8 cellular contexts compared by ENCODE assay signal in genomic region chr17:75010683-75011406, GRCh38. TPM values are rescaled to one million over a fixed set of nuclear protein-coding genes. Genes with fewer than 3 reads are reported as not detected.
DNase-seq lines count a peak whose midpoint lies in the region; ATAC-seq and FAIRE-seq lines count a peak whose summit lies in the region.

No MANE protein-coding gene starts in this region.

- no peak overlapping the region for H4K8ac ChIP-seq in trophoblast cell (ENCODE audit: low read depth, low read length)

- H3K18ac ChIP-seq in trophoblast cell (ENCODE audit: low read length) = no peak overlapping the region

- H3K79me1 ChIP-seq in trophoblast cell (ENCODE audit: low read length) = peaks cover 12% of the 10 kb centered on the region

- peaks cover 5% of the 10 kb centered on the region for H3K79me2 ChIP-seq in trophoblast cell (ENCODE audit: control insufficient read depth, insufficient read depth, low read length, poor library complexity)

- no peak for DNase-seq in Right ventricle myocardium inferior (ENCODE audit: missing footprints)
- DNase-seq in cardiac septum (ENCODE audit: low spot score) = no peak
- peak; percentile 45 for DNase-seq in SK-MEL-5 (ENCODE audit: low read depth, low spot score)
- peak; percentile 19 for DNase-seq in fibroblast of gingiva (ENCODE audit: low read depth)
- peak; percentile 93 to 97 for DNase-seq in trophoblast cell
- DNase-seq in frontal cortex (ENCODE audit: low spot score in 2 of 2) = no peak
- no peak for DNase-seq in GOT3 (lab: John Stamatoyannopoulos, UW)

- no peaks in the 10 kb centered on the region for H3K9me3 ChIP-seq in trophoblast cell (ENCODE audit: insufficient read depth, low read depth, low read length)

- FAIRE-seq in frontal cortex (lab: Jason Lieb, UNC) = no peak

- no peak overlapping the region for H4K91ac ChIP-seq in trophoblast cell (ENCODE audit: low read depth, low read length)

- in situ Hi-C loops in SK-MEL-5 (cut with HindIII; ENCODE audit: low pct_unique_long_range_greater_than_20kb, low sequenced_read_pairs) = no loop called here

- no peaks in the 10 kb centered on the region for H3K36me3 ChIP-seq in trophoblast cell (ENCODE audit: control insufficient read depth in 1 of 2, insufficient read depth in 2 of 2, low read length in 2 of 2)

- no CpG with 5 or more reads among the region's 8 CpGs for WGBS in trophoblast cell (ENCODE audit: extremely low coverage, insufficient coverage, insufficient read length)

- no peak overlapping the region for H2BK120ac ChIP-seq in trophoblast cell (ENCODE audit: insufficient read depth, low read length, poor library complexity)

- no peak overlapping the region for H2AFZ ChIP-seq in trophoblast cell (ENCODE audit: insufficient read depth, low read length, poor library complexity)

- H3K4me2 ChIP-seq in trophoblast cell (ENCODE audit: low read length) = peak overlapping the region; percentile 4

- no peak overlapping the region for H3K4me3 ChIP-seq in trophoblast cell (ENCODE audit: low read depth, low read length)

- no peak overlapping the region for H3K4ac ChIP-seq in trophoblast cell (ENCODE audit: low read depth, low read length)

- H3K27me3 ChIP-seq in trophoblast cell (ENCODE audit: insufficient read depth, low read length) = no peaks in the 10 kb centered on the region

- H2BK12ac ChIP-seq in trophoblast cell (ENCODE audit: low read length) = no peak overlapping the region

- no peak overlapping the region for H2AK5ac ChIP-seq in trophoblast cell (ENCODE audit: low read length)

- intact Hi-C loops in Right ventricle myocardium inferior (cut with DNase I) (no loop called here), cardiac septum (cut with DNase I) (no loop called here)

- peaks cover 15 to 23% of the 10 kb centered on the region in 2 experiments for H3K4me1 ChIP-seq in trophoblast cell (ENCODE audit: control insufficient read depth in 1 of 2, insufficient read depth in 2 of 2, low read length in 2 of 2)

- no peak overlapping the region for H3K14ac ChIP-seq in trophoblast cell (ENCODE audit: low read length)

- no peak overlapping the region for H2BK5ac ChIP-seq in trophoblast cell (ENCODE audit: low read depth, low read length, poor library complexity)

- peak overlapping the region; percentile 37 for H4K12ac ChIP-seq in trophoblast cell (ENCODE audit: low read depth, low read length)

- no peak overlapping the region for H3K23ac ChIP-seq in trophoblast cell (ENCODE audit: low read length)

- ATAC-seq in Right ventricle myocardium inferior = peak; percentile 55
- no peak for ATAC-seq in HG02798 (IDR thresholded peaks at IDR 0.05; ENCODE audit: poor library complexity, unreplicated experiment)

- H3K27ac ChIP-seq in trophoblast cell (ENCODE audit: low read depth, low read length) = no peak overlapping the region

- no peak overlapping the region for H3K9ac ChIP-seq in trophoblast cell (ENCODE audit: low read length)

RNA-seq across cellular contexts. Expression of gene MRPL58, which starts 1.6 kb away (rescaled TPM):
- total RNA-seq in Right ventricle myocardium inferior = 51.4 TPM
- total RNA-seq in cardiac septum = 39.3 TPM
- 92.6 and 96.0 TPM in 2 replicates for total RNA-seq in SK-MEL-5 (2014; rRNA removed; shearing (Covaris generic))
- polyA plus RNA-seq in SK-MEL-5 (2015; cell fraction: cytosol; rRNA removed) = 88.1 and 100 TPM in 2 replicates
- 29.4 and 30.9 TPM in 2 replicates for polyA plus RNA-seq in SK-MEL-5 (2015; cell fraction: nucleus; rRNA removed)
- polyA plus RNA-seq in trophoblast cell (2013) = 24.9 and 25.0 TPM in 2 replicates
- 12.6 TPM for total RNA-seq in frontal cortex

RNA-seq across cellular contexts. Expression of gene CDR2L, which starts 23.4 kb away (rescaled TPM):
- total RNA-seq in Right ventricle myocardium inferior (22.1 TPM), cardiac septum (20.1 TPM), frontal cortex (3.3 TPM)
- 3.2 and 3.9 TPM in 2 replicates for total RNA-seq in SK-MEL-5 (2014; rRNA removed; shearing (Covaris generic))
- 13.6 and 16.2 TPM in 2 replicates for polyA plus RNA-seq in SK-MEL-5 (2015; cell fraction: cytosol; rRNA removed)
- 5.7 and 8.4 TPM in 2 replicates for polyA plus RNA-seq in SK-MEL-5 (2015; cell fraction: nucleus; rRNA removed)
- 12.8 and 13.2 TPM in 2 replicates for polyA plus RNA-seq in trophoblast cell (2013)

RNA-seq across cellular contexts. Expression of gene ATP5PD, which starts 35.9 kb away (rescaled TPM):
- total RNA-seq in Right ventricle myocardium inferior (863 TPM), cardiac septum (616 TPM), frontal cortex (106 TPM)
- 557 and 623 TPM in 2 replicates for total RNA-seq in SK-MEL-5 (2014; rRNA removed; shearing (Covaris generic))
- polyA plus RNA-seq in SK-MEL-5 (2015; cell fraction: cytosol; rRNA removed) = 298 and 430 TPM in 2 replicates
- polyA plus RNA-seq in SK-MEL-5 (2015; cell fraction: nucleus; rRNA removed) = 107 and 127 TPM in 2 replicates
- 250 and 260 TPM in 2 replicates for polyA plus RNA-seq in trophoblast cell (2013)

RNA-seq across cellular contexts. Expression of gene KCTD2, which starts 36.2 kb away (rescaled TPM):
- total RNA-seq in Right ventricle myocardium inferior = 26.7 TPM
- 43.2 TPM for total RNA-seq in cardiac septum
- total RNA-seq in SK-MEL-5 (2014; rRNA removed; shearing (Covaris generic)) = 23.3 and 26.6 TPM in 2 replicates
- 31.7 and 38.6 TPM in 2 replicates for polyA plus RNA-seq in SK-MEL-5 (2015; cell fraction: cytosol; rRNA removed)
- 23.1 and 34.6 TPM in 2 replicates for polyA plus RNA-seq in SK-MEL-5 (2015; cell fraction: nucleus; rRNA removed)
- polyA plus RNA-seq in trophoblast cell (2013) = 17.4 and 18.4 TPM in 2 replicates
- 28.9 TPM for total RNA-seq in frontal cortex

RNA-seq across cellular contexts. Expression of gene HID1, which starts 38.3 kb away (rescaled TPM):
- 8.5 TPM for total RNA-seq in Right ventricle myocardium inferior
- 9.0 TPM for total RNA-seq in cardiac septum
- total RNA-seq in SK-MEL-5 (2014; rRNA removed; shearing (Covaris generic)) = 0.21 TPM in 1 of 2 replicates, not detected in the other
- polyA plus RNA-seq in SK-MEL-5 (2015; cell fraction: cytosol; rRNA removed) = 0.98 and 1.1 TPM in 2 replicates
- polyA plus RNA-seq in SK-MEL-5 (2015; cell fraction: nucleus; rRNA removed) = 3.1 and 6.3 TPM in 2 replicates
- polyA plus RNA-seq in trophoblast cell (2013) = 22.3 and 23.4 TPM in 2 replicates
- total RNA-seq in frontal cortex = 17.1 TPM

Comparison
In these comparisons a context has a peak if more than half of its experiments do, and no peak if none do; other contexts are left out.
1. DNase-seq: peak in SK-MEL-5 (single experiment), fibroblast of gingiva (single experiment) and trophoblast cell (2 of 2); none in Right ventricle myocardium inferior (single experiment), cardiac septum (single experiment), frontal cortex (0 of 2) and GOT3 (single experiment).